In genomic region chr1:15412843-15413242, GRCh38 we compare ENCODE assay signal across 10 cellular contexts. TPM values are rescaled to one million over a fixed set of nuclear protein-coding genes. Genes with fewer than 3 reads are reported as not detected.
DNase-seq lines count a peak whose midpoint lies in the region; ATAC-seq, FAIRE-seq and TF ChIP-seq lines count a peak whose summit lies in the region.
"Had no signal": no experiment of that assay in that cellular context is flagged by ENCODE, and none has a peak within 500 bp of the region (broad histone marks: within the 10 kb centered on the region; RNA-seq: fewer than 3 reads in every experiment).

No MANE protein-coding gene starts in this region.

- CTCF ChIA-PET in CD8-positive, alpha-beta T cell (lab: Charles Lee): interaction anchor here (2.0 kb wide), 1 partner anchor 89 kb away, joined by 12 read pairs; no protein-coding TSS in a partner anchor
- CTCF ChIA-PET in Panc1 (lab: Charles Lee): no interaction called here

- no peaks in the 10 kb centered on the region for H3K9me3 Mint-ChIP-seq in CD8-positive, alpha-beta T cell

- no peaks in the 10 kb centered on the region for H3K27me3 ChIP-seq in CD8-positive, alpha-beta T cell (ENCODE audit: insufficient read depth, low read length)
- H3K27me3 ChIP-seq in Panc1 (ENCODE audit: control insufficient read depth, insufficient read depth, low read length) (no peaks in the 10 kb centered on the region), gastroesophageal sphincter (no peaks in the 10 kb centered on the region)
- H3K27me3 ChIP-seq: right lobe of liver had no signal

- H3K27ac ChIP-seq in CD8-positive, alpha-beta T cell (ENCODE audit: low read depth, low read length): peak overlapping the region; percentile 26
- H3K27ac ChIP-seq in Panc1 (ENCODE audit: low read length) (peak overlapping the region; percentile 92), gastroesophageal sphincter (peak overlapping the region in 3 of 4 donors; percentile 19 to 89 (median 81))

- peak overlapping the region; percentile 85 for H3K27ac Mint-ChIP-seq in CD8-positive, alpha-beta T cell

- no peak for FAIRE-seq in HTR-8/SVneo (lab: Jason Lieb, UNC)

- TF ChIP-seq CTCF in CD8-positive, alpha-beta T cell (IDR thresholded peaks at IDR 0.05): no peak
- TF ChIP-seq CTCF in Panc1 (IDR thresholded peaks at IDR 0.05) (no peak), gastroesophageal sphincter (IDR thresholded peaks at IDR 0.05) (no peak)

- no peak for ATAC-seq in CD8-positive, alpha-beta T cell
- ATAC-seq in Panc1 (no peak), gastroesophageal sphincter (no peak)
- ATAC-seq: right lobe of liver had no signal

- peaks cover 71% of the 10 kb centered on the region for H3K4me1 Mint-ChIP-seq in CD8-positive, alpha-beta T cell (ENCODE audit: low read depth)

- H3K4me1 ChIP-seq in CD8-positive, alpha-beta T cell (ENCODE audit: insufficient read depth, low read length): peaks cover 70% of the 10 kb centered on the region
- H3K4me1 ChIP-seq in Panc1 (ENCODE audit: control insufficient read depth, insufficient read depth, low read length) (peaks cover 58% of the 10 kb centered on the region), gastroesophageal sphincter (peaks cover 0 to 92% (median 40%) of the 10 kb centered on the region in 3 donors)
- H3K4me1 ChIP-seq: right lobe of liver had no signal

- BruUV-seq in Panc1 (replicated peaks; lab: Mats Ljungman, UMichigan): TSS peak; percentile 28

- POLR2A ChIA-PET in CD8-positive, alpha-beta T cell (lab: Charles Lee): interaction anchor here (0.7 kb wide), 1 partner anchor 19 kb away, joined by 3 read pairs; no protein-coding TSS in a partner anchor
- POLR2A ChIA-PET in Panc1 (lab: Charles Lee): interaction anchor here (0.6 kb wide), 1 partner anchor 9 kb away, joined by 3 read pairs; no protein-coding TSS in a partner anchor

- in situ Hi-C loops in Panc1 (cut with HindIII; ENCODE audit: low pct_unique_long_range_greater_than_20kb, low sequenced_read_pairs): no loop called here

- H3K9me3 ChIP-seq in CD8-positive, alpha-beta T cell (ENCODE audit: low read length): no peaks in the 10 kb centered on the region
- no peaks in the 10 kb centered on the region for H3K9me3 ChIP-seq in Panc1 (ENCODE audit: control insufficient read depth, insufficient read depth, low read depth, low read length)
- H3K9me3 ChIP-seq in gastroesophageal sphincter: no peaks in the 10 kb centered on the region
- H3K9me3 ChIP-seq: right lobe of liver had no signal

- H3K27me3 Mint-ChIP-seq in CD8-positive, alpha-beta T cell (ENCODE audit: low read depth): no peaks in the 10 kb centered on the region

- intact Hi-C loops in CD8-positive, alpha-beta T cell (cut with DNase I, micrococcal nuclease): no loop called here
- intact Hi-C loops in Panc1 (cut with micrococcal nuclease; ENCODE audit: unreplicated experiment): no loop called here

- H3K36me3 Mint-ChIP-seq in CD8-positive, alpha-beta T cell: peaks cover 17% of the 10 kb centered on the region

- H3K4me3 ChIP-seq in CD8-positive, alpha-beta T cell (ENCODE audit: low read depth, low read length): peak overlapping the region; percentile 13
- H3K4me3 ChIP-seq in Panc1 (ENCODE audit: low read depth in 2 of 2, low read length in 2 of 2) (peak overlapping the region in 1 of 2 experiments; percentile 87; a peak in 2 of 4 replicates), gastroesophageal sphincter (no peak overlapping the region)

- peaks cover 5% of the 10 kb centered on the region for H3K36me3 ChIP-seq in CD8-positive, alpha-beta T cell (ENCODE audit: insufficient read depth, low read length)
- no peaks in the 10 kb centered on the region; the same call in 1 of the 2 replicates for H3K36me3 ChIP-seq in Panc1 (ENCODE audit: control insufficient read depth, insufficient read depth, low read length)
- H3K36me3 ChIP-seq in gastroesophageal sphincter: peaks cover 0 to 6% of the 10 kb centered on the region in 2 donors
- H3K36me3 ChIP-seq: right lobe of liver had no signal

- WGBS in gastroesophageal sphincter (ENCODE audit: low coverage in 1 of 2), 2 donors: no CpG with 5 or more reads among the region's 11 CpGs

- no peak for DNase-seq in CD8-positive, alpha-beta T cell
- DNase-seq in Panc1 (ENCODE audit: low read depth, low spot score) (no peak), putamen (ENCODE audit: low spot score) (peak; percentile 26), NCI-H748 (lab: John Stamatoyannopoulos, UW; ENCODE audit: unreplicated experiment) (no peak), SIG-M5 (lab: John Stamatoyannopoulos, UW) (no peak), HTR-8/SVneo (ENCODE audit: insufficient read length, low spot score) (no peak)
- DNase-seq in activated effector memory CD4-positive, alpha-beta T cell treated with Interleukin-2 at 50 U/mL for 16 hours: no peak

- H3K4me3 Mint-ChIP-seq in CD8-positive, alpha-beta T cell: peak overlapping the region; percentile 92

- TF ChIP-seq EP300 in gastroesophageal sphincter (IDR thresholded peaks at IDR 0.05): no peak

- no peak for TF ChIP-seq POLR2A in gastroesophageal sphincter (IDR thresholded peaks at IDR 0.05)

RNA-seq across cellular contexts. Expression of gene EFHD2, which starts 3.2 kb away (rescaled TPM):
- total RNA-seq in CD8-positive, alpha-beta T cell: 10 to 100 TPM; 81.2 to 87.9 TPM
- 90.8 TPM for total RNA-seq in Panc1 (2021; ENCODE audit: unreplicated experiment)
- 96.2 TPM for polyA plus RNA-seq in Panc1 (2012; ENCODE audit: insufficient read length)
- 10 to 100 TPM; 26.3 to 60.7 (median 53.7) TPM for total RNA-seq in gastroesophageal sphincter

RNA-seq across cellular contexts. Expression of gene CTRC, which starts 25.4 kb away (rescaled TPM):
- total RNA-seq in CD8-positive, alpha-beta T cell: 1 to 10 TPM in 1 of 2 experiments, under 1 TPM in 1; 0.83 to 1.9 TPM
- 1.1 TPM for total RNA-seq in Panc1 (2021; ENCODE audit: unreplicated experiment)
- not detected for polyA plus RNA-seq in Panc1 (2012; ENCODE audit: insufficient read length)
- total RNA-seq in gastroesophageal sphincter: not detected
- total RNA-seq: right lobe of liver had no signal

RNA-seq across cellular contexts. Expression of gene CELA2A, which starts 43.7 kb away (rescaled TPM):
- not detected for total RNA-seq in CD8-positive, alpha-beta T cell
- total RNA-seq in Panc1 (2021; ENCODE audit: unreplicated experiment) (0.72 TPM), gastroesophageal sphincter (not detected)
- polyA plus RNA-seq in Panc1 (2012; ENCODE audit: insufficient read length): not detected
- total RNA-seq: right lobe of liver; T-helper 1 cell treated with Interleukin-12 subunit alpha and Interleukin-12 subunit beta and Interleukin-4 antibody, amounts not matched to agents 30 ng/mL and 1 ng/mL, for 36 hours had no signal

Comparison
In these comparisons a context has a peak if more than half of its experiments do, and no peak if none do; other contexts are left out.
1. H3K27ac ChIP-seq: peak in every context shown above with its lines; median percentile 92 in Panc1; 81 in gastroesophageal sphincter; 26 in CD8-positive, alpha-beta T cell.